1 cellular context compared by ENCODE assay signal in the genomic region with DNA sequence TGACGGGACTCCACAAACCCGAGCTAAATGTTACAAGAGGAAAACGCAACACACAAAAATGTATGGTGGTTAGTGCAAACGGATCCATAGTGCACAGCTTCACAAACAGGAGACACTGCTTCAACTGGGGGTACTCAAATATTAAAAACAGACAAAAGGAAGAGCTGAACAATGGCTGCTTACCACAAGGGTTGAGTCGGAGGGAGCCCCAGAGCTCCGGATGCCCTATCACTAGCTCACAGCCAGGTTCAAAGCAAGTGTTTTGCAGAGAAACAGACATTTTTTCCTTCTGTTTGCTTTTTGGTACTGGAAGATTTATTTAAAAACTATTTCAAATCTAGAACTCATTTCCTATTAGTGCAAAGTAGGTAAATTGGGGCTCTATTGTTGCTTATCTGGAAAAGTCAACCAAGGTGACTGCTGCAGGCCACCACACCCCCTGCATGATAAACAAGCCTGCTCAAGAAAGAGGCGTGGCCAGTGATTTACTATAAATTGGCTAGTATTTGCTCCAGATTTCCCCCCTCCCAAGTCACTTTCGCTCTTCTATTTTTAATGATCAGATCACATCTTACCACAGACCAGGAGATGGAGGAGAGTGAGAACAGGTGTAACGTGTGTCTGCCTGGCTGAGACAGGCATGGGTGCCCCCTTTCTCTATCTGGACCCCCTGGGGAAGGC.
TF ChIP-seq lines count a peak whose summit lies in the region.

No MANE protein-coding gene starts in this region.

TF ChIP-seq in K562, 482 proteins besides CTCF, POLR2A, EP300 and RAD21:
- TF ChIP-seq KLF13 (tag; IDR thresholded peaks at IDR 0.05; ENCODE audit: borderline replicate concordance, low read depth): peak; percentile 62; the same call in 1 of the 2 replicates
- TF ChIP-seq, protein P1, sequence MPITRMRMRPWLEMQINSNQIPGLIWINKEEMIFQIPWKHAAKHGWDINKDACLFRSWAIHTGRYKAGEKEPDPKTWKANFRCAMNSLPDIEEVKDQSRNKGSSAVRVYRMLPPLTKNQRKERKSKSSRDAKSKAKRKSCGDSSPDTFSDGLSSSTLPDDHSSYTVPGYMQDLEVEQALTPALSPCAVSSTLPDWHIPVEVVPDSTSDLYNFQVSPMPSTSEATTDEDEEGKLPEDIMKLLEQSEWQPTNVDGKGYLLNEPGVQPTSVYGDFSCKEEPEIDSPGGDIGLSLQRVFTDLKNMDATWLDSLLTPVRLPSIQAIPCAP (CRISPR knock-in tag; IDR thresholded peaks at IDR 0.05; ENCODE audit: borderline replicate concordance): no peak
- TF ChIP-seq FOXK2 (conservative IDR thresholded peaks at IDR 0.05 in 1 of 2, IDR thresholded peaks at IDR 0.05 in 1 of 2; ENCODE audit: low read depth in 2 of 2): peak; percentile 20 to 41; a peak in 1 of 4 replicates
TF ChIP-seq in K562: peak in this region for 2.
